Comparison of ENCODE assay signal across 8 cellular contexts in the genomic region with DNA sequence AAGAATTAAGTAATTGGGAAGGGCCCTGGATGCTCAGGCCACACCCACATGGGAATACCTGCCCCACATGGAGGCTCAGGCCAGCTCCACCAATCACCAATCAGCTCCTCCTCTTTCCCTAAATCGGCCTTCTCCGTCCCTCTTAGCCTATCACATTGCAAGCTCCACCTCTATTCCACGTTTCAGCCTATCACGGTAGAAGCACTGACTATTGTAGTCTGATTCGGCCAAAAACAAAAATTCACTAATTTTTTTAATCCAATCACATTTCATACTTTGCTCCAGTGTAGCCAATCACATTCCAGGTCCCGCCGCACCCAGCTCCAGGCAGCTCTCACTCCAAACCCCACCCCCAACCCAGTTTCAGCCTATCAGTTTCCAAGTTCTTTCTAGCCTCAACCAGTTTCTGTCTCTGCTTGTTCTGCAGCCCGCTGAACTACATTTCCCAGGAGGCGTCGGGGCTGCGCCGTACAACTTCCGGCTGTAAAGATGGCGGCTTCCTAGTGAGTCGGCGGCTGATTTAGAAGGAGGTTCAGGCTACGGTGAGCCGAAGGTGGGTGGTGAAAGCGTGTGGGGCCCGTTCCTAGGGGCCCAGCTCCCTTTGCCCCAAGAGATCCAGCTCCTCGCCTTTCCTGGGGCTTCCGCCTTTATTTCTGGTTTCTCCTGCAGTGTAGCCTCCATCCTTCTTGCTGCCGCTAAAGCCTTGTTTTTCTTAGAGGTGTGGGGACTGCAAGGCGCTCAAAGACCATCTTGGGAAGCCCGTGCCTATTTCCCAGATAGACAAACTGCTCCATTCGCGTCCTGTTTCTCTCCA. TPM values are rescaled to one million over a fixed set of nuclear protein-coding genes. Genes with fewer than 3 reads are reported as not detected.
A peak's percentile ranks its signal among the peaks of the same experiment; 100 is the strongest.
DNase-seq lines count a peak whose midpoint lies in the region; ATAC-seq and TF ChIP-seq lines count a peak whose summit lies in the region.

Gene BABAM1 (plus strand): TSS at position 469 of the 814 bp plus-strand sequence. CDS start 1,364 bp downstream, outside the sequence.

- H3K9ac ChIP-seq in SK-N-MC (ENCODE audit: insufficient read length), result peak within 1 kb of the TSS; percentile 89

- peaks cover 15% of the 10 kb centered on the region for H3K4me1 Mint-ChIP-seq in HFFc6 (ENCODE audit: low read depth)
- peaks cover 40% of the 10 kb centered on the region for H3K4me1 Mint-ChIP-seq in activated naive CD4-positive, alpha-beta T cell treated with anti-CD3 and anti-CD28 coated beads, Interleukin-2, amount 10 ng/mL, durations not matched to agents 7 days and 5 days

- peaks cover 4% of the 10 kb centered on the region for H3K27me3 Mint-ChIP-seq in HFFc6 (ENCODE audit: insufficient read depth)
- H3K27me3 Mint-ChIP-seq in activated naive CD4-positive, alpha-beta T cell treated with anti-CD3 and anti-CD28 coated beads, Interleukin-2, amount 10 ng/mL, durations not matched to agents 7 days and 5 days, result no peaks in the 10 kb centered on the region

- ATAC-seq in gastroesophageal sphincter, result peak; percentile 99

- DNase-seq in GM04503 (ENCODE audit: low read depth) (peak; percentile 99), HFFc6 (peak; percentile 100), NB4 (ENCODE audit: low read depth) (peak; percentile 99), SK-N-MC (ENCODE audit: low read depth, low spot score) (peak; percentile 100), substantia nigra (lab: John Stamatoyannopoulos, UW) (peak; percentile 64 to 99 (median 95))
- DNase-seq in activated naive CD4-positive, alpha-beta T cell treated with anti-CD3 and anti-CD28 coated beads, Interleukin-2, amount 10 ng/mL, durations not matched to agents 7 days and 5 days, result peak; percentile 98

- H3K27ac ChIP-seq in SK-N-MC (peak within 1 kb of the TSS; percentile 71; the same call in 1 of the 2 replicates), gastroesophageal sphincter (peak within 1 kb of the TSS; percentile 54 to 84 (median 75)), neutrophil (peak within 1 kb of the TSS; percentile 75), substantia nigra (ENCODE audit: low read depth, low read length, poor library complexity, severe bottlenecking) (peak within 1 kb of the TSS; percentile 70)

- no peaks in the 10 kb centered on the region for H3K9me3 ChIP-seq in SK-N-MC (ENCODE audit: low read depth, low read length)
- H3K9me3 ChIP-seq in gastroesophageal sphincter, result no peaks in the 10 kb centered on the region
- no peaks in the 10 kb centered on the region for H3K9me3 ChIP-seq in neutrophil

- H3K4me1 ChIP-seq in gastroesophageal sphincter, result peaks cover 3 to 15% (median 8%) of the 10 kb centered on the region in 3 donors
- H3K4me1 ChIP-seq in neutrophil (ENCODE audit: control insufficient read depth in 1 of 2, insufficient read depth in 1 of 2, low read depth in 1 of 2, low read length in 1 of 2), result peaks cover 16 to 20% of the 10 kb centered on the region in 2 experiments

- CTCF ChIA-PET in activated naive CD4-positive, alpha-beta T cell treated with anti-CD3 and anti-CD28 coated beads, Interleukin-2, amount 10 ng/mL, durations not matched to agents 7 days and 5 days (lab: Charles Lee), result interaction anchor here (0.8 to 2.2 kb wide), 4 partner anchors 9 to 30 kb away, joined by 3 to 8 read pairs (median 5); partner anchors contain the start of gene ANKLE1

- H3K36me3 ChIP-seq in SK-N-MC (ENCODE audit: insufficient read depth, low read length) (peaks cover 10% of the 10 kb centered on the region; the same call in 1 of the 2 replicates), gastroesophageal sphincter (peaks cover 0 to 37% of the 10 kb centered on the region in 2 donors), neutrophil (peaks cover 11% of the 10 kb centered on the region)

- peak within 1 kb of the TSS; percentile 91 for H3K27ac Mint-ChIP-seq in HFFc6
- peak within 1 kb of the TSS; percentile 85 for H3K27ac Mint-ChIP-seq in activated naive CD4-positive, alpha-beta T cell treated with anti-CD3 and anti-CD28 coated beads, Interleukin-2, amount 10 ng/mL, durations not matched to agents 7 days and 5 days

- H3K27me3 ChIP-seq in gastroesophageal sphincter (no peaks in the 10 kb centered on the region), neutrophil (no peaks in the 10 kb centered on the region)

- peaks cover 12% of the 10 kb centered on the region for H3K36me3 Mint-ChIP-seq in HFFc6 (ENCODE audit: low read depth)
- peaks cover 11% of the 10 kb centered on the region for H3K36me3 Mint-ChIP-seq in activated naive CD4-positive, alpha-beta T cell treated with anti-CD3 and anti-CD28 coated beads, Interleukin-2, amount 10 ng/mL, durations not matched to agents 7 days and 5 days

- TF ChIP-seq CTCF in HFFc6 (IDR thresholded peaks at IDR 0.05) (no peak), NB4 (IDR thresholded peaks at IDR 0.05; ENCODE audit: low read depth, low read length) (no peak), gastroesophageal sphincter (IDR thresholded peaks at IDR 0.05) (no peak), neutrophil (IDR thresholded peaks at IDR 0.05) (peak; percentile 4)

- TF ChIP-seq EP300 in gastroesophageal sphincter (IDR thresholded peaks at IDR 0.05), result no peak

- peaks cover 4% of the 10 kb centered on the region; the same call in 1 of the 2 replicates for H3K9me3 Mint-ChIP-seq in HFFc6
- H3K9me3 Mint-ChIP-seq in activated naive CD4-positive, alpha-beta T cell treated with anti-CD3 and anti-CD28 coated beads, Interleukin-2, amount 10 ng/mL, durations not matched to agents 7 days and 5 days, result no peaks in the 10 kb centered on the region

- 0% methylated on average over 10 to 18 of the region's 27 CpGs for WGBS in gastroesophageal sphincter (ENCODE audit: low coverage in 1 of 2), 2 donors

- peak within 1 kb of the TSS; percentile 96 for H3K4me3 Mint-ChIP-seq in HFFc6
- H3K4me3 Mint-ChIP-seq in activated naive CD4-positive, alpha-beta T cell treated with anti-CD3 and anti-CD28 coated beads, Interleukin-2, amount 10 ng/mL, durations not matched to agents 7 days and 5 days, result peak within 1 kb of the TSS; percentile 80

- H3K4me3 ChIP-seq in NB4 (ENCODE audit: low read depth, low read length) (peak within 1 kb of the TSS; percentile 88), SK-N-MC (peak within 1 kb of the TSS; percentile 99), gastroesophageal sphincter (peak within 1 kb of the TSS; percentile 68 to 73), neutrophil (ENCODE audit: low read depth in 1 of 2, low read length in 1 of 2) (peak within 1 kb of the TSS; percentile 68 to 87)

- TF ChIP-seq POLR2A in NB4 (IDR thresholded peaks at IDR 0.05; ENCODE audit: extremely low read depth, insufficient read length) (peak; percentile 67), gastroesophageal sphincter (IDR thresholded peaks at IDR 0.05) (peak in 1 of 2 donors; percentile 24)

RNA-seq across cellular contexts. Expression of gene BABAM1, which starts in this region (rescaled TPM):
- total RNA-seq in HFFc6 (2021; fragmentation: NEBNext Ultra II Directional; extraction: Animal tissue kit (Norgen Biotek cat#: 25700)), result 100 to 1,000 TPM; 105 to 128 (median 120) TPM
- 10 to 100 TPM; 62.6 to 91.8 (median 81.9) TPM for total RNA-seq in gastroesophageal sphincter

Comparison
In these comparisons a context has a peak if more than half of its experiments do, and no peak if none do; other contexts are left out.
1. Peak in every context shown above with its lines: DNase-seq, ATAC-seq, H3K4me3 ChIP-seq and H3K27ac ChIP-seq.